8 cellular contexts compared by ENCODE assay signal in genomic region chr1:119141020-119141424, GRCh38. TPM values are rescaled to one million over a fixed set of nuclear protein-coding genes. Genes with fewer than 3 reads are reported as not detected.
DNase-seq lines count a peak whose midpoint lies in the region; ATAC-seq and TF ChIP-seq lines count a peak whose summit lies in the region.

No MANE protein-coding gene starts in this region.

- no peak for ATAC-seq in HG03565 (IDR thresholded peaks at IDR 0.05; ENCODE audit: unreplicated experiment)

- peak in 1 of 2 donors; percentile 8 for TF ChIP-seq CTCF in right atrium auricular region (IDR thresholded peaks at IDR 0.05)

- H3K36me3 ChIP-seq in NT2/D1 (ENCODE audit: insufficient read depth, insufficient read length, low read length) = peaks cover 29% of the 10 kb centered on the region
- no peaks in the 10 kb centered on the region for H3K36me3 ChIP-seq in right atrium auricular region

- peak overlapping the region; percentile 66 for H3K4me3 ChIP-seq in NT2/D1 (ENCODE audit: insufficient read length, low read depth)
- peak overlapping the region; percentile 47 to 65 for H3K4me3 ChIP-seq in right atrium auricular region

- H3K27ac ChIP-seq in right atrium auricular region = peak overlapping the region; percentile 95 to 97

- H3K27me3 ChIP-seq in NT2/D1 (ENCODE audit: insufficient read depth, insufficient read length) = no peaks in the 10 kb centered on the region
- H3K27me3 ChIP-seq in right atrium auricular region = no peaks in the 10 kb centered on the region

- H3K9me3 ChIP-seq in NT2/D1 (ENCODE audit: insufficient read depth, low read length) (no peaks in the 10 kb centered on the region), right atrium auricular region (no peaks in the 10 kb centered on the region)

- DNase-seq in NCI-H345 (lab: John Stamatoyannopoulos, UW) (peak; percentile 27), NCI-H345 treated with DMSO at 0.1 percent for 48 hours (lab: John Stamatoyannopoulos, UW; ENCODE audit: unreplicated experiment) (no peak), NT2/D1 (ENCODE audit: low read depth, low spot score) (peak; percentile 25), right atrium auricular region (ENCODE audit: low spot score) (peak; percentile 62), NCI-H2171 (lab: John Stamatoyannopoulos, UW) (no peak)
- peak; percentile 41 for DNase-seq in activated naive CD4-positive, alpha-beta T cell treated with Interleukin-2 at 50 U/mL for 16 hours
- DNase-seq in stimulated activated CD4-positive, alpha-beta T cell treated with anti-CD3 and anti-CD28 coated beads, Interleukin-15, amount 100 ng/mL, for 48 hours (ENCODE audit: low read depth in 2 of 2) = peak; percentile 23 to 27

- H3K4me1 ChIP-seq in NT2/D1 (ENCODE audit: insufficient read depth, insufficient read length) (no peaks in the 10 kb centered on the region), right atrium auricular region (peaks cover 0 to 33% of the 10 kb centered on the region in 2 donors)

- peak overlapping the region; percentile 87 for H3K9ac ChIP-seq in NT2/D1 (ENCODE audit: insufficient read length, low read depth)

RNA-seq across cellular contexts. Expression of gene WARS2, which starts 0.6 kb away (rescaled TPM):
- total RNA-seq in right atrium auricular region = 10 to 100 TPM in 1 of 2 donors, 1 to 10 TPM in 1; 9.5 to 13.2 TPM

Comparison
In these comparisons a context has a peak if more than half of its experiments do, and no peak if none do; other contexts are left out.
1. DNase-seq: peak in NCI-H345 (single experiment), NT2/D1 (single experiment), activated naive CD4-positive, alpha-beta T cell treated with Interleukin-2 at 50 U/mL for 16 hours (single experiment), right atrium auricular region (single experiment) and stimulated activated CD4-positive, alpha-beta T cell treated with anti-CD3 and anti-CD28 coated beads, Interleukin-15, amount 100 ng/mL, for 48 hours (2 of 2); none in NCI-H345 treated with DMSO at 0.1 percent for 48 hours (single experiment) and NCI-H2171 (single experiment).